8 cellular contexts compared by ENCODE assay signal in the genomic region with DNA sequence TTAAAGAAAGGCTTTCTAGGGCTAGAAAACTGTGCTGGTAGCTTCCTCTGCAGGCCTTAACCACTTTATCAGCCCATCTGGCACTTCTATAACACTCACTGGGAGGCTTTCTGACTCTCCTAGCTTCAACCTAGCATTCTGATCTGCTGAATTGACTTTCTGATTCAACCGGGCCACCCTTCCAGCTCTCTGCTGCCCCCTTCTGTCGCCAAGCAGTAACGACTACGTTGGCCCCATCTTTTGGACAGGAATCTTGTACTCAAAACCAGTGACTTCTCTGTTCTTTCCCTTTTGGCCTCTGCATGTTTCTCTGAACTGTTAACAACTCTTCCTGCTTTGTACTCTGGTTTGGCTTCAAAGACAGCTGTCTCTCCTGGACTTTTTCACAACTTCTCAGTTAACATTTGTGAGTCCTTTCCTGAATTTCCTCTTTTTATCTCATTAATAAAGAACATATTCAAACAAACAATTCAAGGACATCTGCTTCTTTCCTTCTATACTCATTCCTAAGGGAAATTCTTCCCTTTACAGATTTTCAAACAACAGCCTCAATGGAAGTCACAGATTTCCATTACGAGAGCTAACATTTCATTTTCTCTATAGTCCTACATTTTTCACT. TPM values are rescaled to one million over a fixed set of nuclear protein-coding genes. Genes with fewer than 3 reads are reported as not detected.
DNase-seq lines count a peak whose midpoint lies in the region; ATAC-seq and TF ChIP-seq lines count a peak whose summit lies in the region.

No MANE protein-coding gene starts in this region.

- no peak overlapping the region for H3K27ac ChIP-seq in dorsolateral prefrontal cortex

- ATAC-seq in GM18909 (IDR thresholded peaks at IDR 0.05; ENCODE audit: poor library complexity, unreplicated experiment) (peak; percentile 83), HG03159 (IDR thresholded peaks at IDR 0.05; ENCODE audit: unreplicated experiment) (peak; percentile 88)

- peaks cover 0 to 3% (median 0%) of the 10 kb centered on the region in 45 donors for H3K27me3 ChIP-seq in dorsolateral prefrontal cortex

- no peak overlapping the region for H3K4me3 ChIP-seq in dorsolateral prefrontal cortex

- TF ChIP-seq CTCF in dorsolateral prefrontal cortex (IDR thresholded peaks at IDR 0.05 in 54 of 56, conservative IDR thresholded peaks at IDR 0.05 in 2 of 56; ENCODE audit: low read depth in 1 of 56, partially characterized antibody in 56 of 56): peak; percentile 55 to 97 (median 93)

- peak in 11 of 14 donors; percentile 7 to 71 (median 29) for DNase-seq in C1 segment of cervical spinal cord (lab: John Stamatoyannopoulos, UW)
- peak; percentile 48 to 85 for DNase-seq in NCI-H524 (lab: John Stamatoyannopoulos, UW)
- DNase-seq in activated CD4-positive, alpha-beta T cell treated with anti-CD3 and anti-CD28 coated beads, Interleukin-2, amount 50 U/mL, for 1 hour: peak; percentile 54
- DNase-seq in dorsolateral prefrontal cortex: peak in 9 of 10 donors; percentile 31 to 79 (median 57)
- peak; percentile 64 to 71 for DNase-seq in lung microvascular endothelial cell (ENCODE audit: low read depth in 2 of 2)
- DNase-seq in stimulated activated CD8-positive, alpha-beta memory T cell treated with anti-CD3 and anti-CD28 coated beads, Interleukin-15, amount 100 ng/mL, for 4 hours (ENCODE audit: low read depth in 2 of 2): peak; percentile 8 to 26

- intact Hi-C loops in dorsolateral prefrontal cortex (cut with DNase I): loop anchor here (2.0 to 10.0 kb wide), 4 partner anchors 57 to 645 kb away; no protein-coding TSS in a partner anchor

RNA-seq across cellular contexts. Expression of a gene that starts 43.9 kb away (rescaled TPM):
- total RNA-seq in dorsolateral prefrontal cortex (10 to 100 TPM; 34.3 to 72.1 (median 49.1) TPM), lung microvascular endothelial cell (9.1 and 9.2 TPM in 2 replicates)

Comparison
In these comparisons a context has a peak if more than half of its experiments do, and no peak if none do; other contexts are left out.
1. DNase-seq: peak in every context shown above with its lines; median percentile 68 in lung microvascular endothelial cell; 66 in NCI-H524; 57 in dorsolateral prefrontal cortex; 54 in activated CD4-positive, alpha-beta T cell treated with anti-CD3 and anti-CD28 coated beads, Interleukin-2, amount 50 U/mL, for 1 hour; 29 in C1 segment of cervical spinal cord; 17 in stimulated activated CD8-positive, alpha-beta memory T cell treated with anti-CD3 and anti-CD28 coated beads, Interleukin-15, amount 100 ng/mL, for 4 hours.